ENCODE assay signal across 9 cellular contexts in genomic region chr7:133854739-133855138, GRCh38.
DNase-seq lines count a peak whose midpoint lies in the region; ATAC-seq, FAIRE-seq and TF ChIP-seq lines count a peak whose summit lies in the region.
"Had no signal": no experiment of that assay in that cellular context is flagged by ENCODE, and none has a peak within 500 bp of the region (broad histone marks: within the 10 kb centered on the region; RNA-seq: fewer than 3 reads in every experiment).

No MANE protein-coding gene starts in this region.

- H3K27ac ChIP-seq in PC-9: no peak overlapping the region
- no peak overlapping the region for H3K27ac ChIP-seq in fibroblast of lung (ENCODE audit: insufficient read depth, low read length)
- no peak overlapping the region for H3K27ac ChIP-seq in upper lobe of right lung

- peaks cover 44% of the 10 kb centered on the region for H3K4me1 Mint-ChIP-seq in Calu3 (ENCODE audit: low read depth, unreplicated experiment)
- no peaks in the 10 kb centered on the region for H3K4me1 Mint-ChIP-seq in activated T-cell treated with anti-CD3 and anti-CD28 coated beads, Interleukin-2, amount 50 U/mL, for 24 hours (ENCODE audit: low read depth)

- CTCF ChIA-PET in Calu3 (lab: Charles Lee) (interaction anchor here (0.6 to 1.4 kb wide), 4 partner anchors 12 to 566 kb away, joined by 3 to 5 read pairs (median 3); no protein-coding TSS in a partner anchor), PC-9 (lab: Charles Lee) (interaction anchor here (0.6 to 0.7 kb wide), 7 partner anchors 162 to 1905 kb away, joined by 3 to 8 read pairs (median 3); no protein-coding TSS in a partner anchor)

- H3K36me3 ChIP-seq in PC-9 (ENCODE audit: low read depth) (no peaks in the 10 kb centered on the region), fibroblast of lung (ENCODE audit: control insufficient read depth, insufficient read depth, low read length) (no peaks in the 10 kb centered on the region), upper lobe of right lung (no peaks in the 10 kb centered on the region)

- H4K20me1 ChIP-seq in PC-9 (ENCODE audit: insufficient read depth): no peaks in the 10 kb centered on the region
- H4K20me1 ChIP-seq in fibroblast of lung (ENCODE audit: control insufficient read depth, extremely low read depth, insufficient read depth, low read length): no peaks in the 10 kb centered on the region

- POLR2A ChIA-PET in PC-9 (lab: Charles Lee; ENCODE audit: unreplicated experiment): interaction anchor here (0.5 to 0.7 kb wide), 2 partner anchors 11 to 444 kb away, joined by 5 read pairs; no protein-coding TSS in a partner anchor

- H3K27me3 ChIP-seq in PC-9 (ENCODE audit: insufficient read depth, low read depth) (no peaks in the 10 kb centered on the region), fibroblast of lung (ENCODE audit: control insufficient read depth, insufficient read depth, low read length) (no peaks in the 10 kb centered on the region), upper lobe of right lung (no peaks in the 10 kb centered on the region)

- H3K79me2 ChIP-seq in PC-9 (ENCODE audit: low read depth) (no peaks in the 10 kb centered on the region), fibroblast of lung (ENCODE audit: control insufficient read depth, insufficient read depth, low read length) (no peaks in the 10 kb centered on the region)

- ATAC-seq in upper lobe of right lung: no peak
- ATAC-seq in HG03460 (IDR thresholded peaks at IDR 0.05; ENCODE audit: unreplicated experiment): no peak

- no peak for TF ChIP-seq CTCF in Calu3 (IDR thresholded peaks at IDR 0.05; ENCODE audit: unreplicated experiment)
- peak; percentile 75 for TF ChIP-seq CTCF in PC-9 (conservative IDR thresholded peaks at IDR 0.05)
- peak; percentile 13 to 32 for TF ChIP-seq CTCF in fibroblast of lung (conservative IDR thresholded peaks at IDR 0.05 in 1 of 2, IDR thresholded peaks at IDR 0.05 in 1 of 2; ENCODE audit: low read depth in 1 of 2, low read length in 2 of 2)
- peak; percentile 27 for TF ChIP-seq CTCF in upper lobe of right lung (IDR thresholded peaks at IDR 0.05)

- H3K27me3 Mint-ChIP-seq in Calu3 (ENCODE audit: unreplicated experiment): no peaks in the 10 kb centered on the region
- no peaks in the 10 kb centered on the region for H3K27me3 Mint-ChIP-seq in activated T-cell treated with anti-CD3 and anti-CD28 coated beads, Interleukin-2, amount 50 U/mL, for 24 hours
- H3K27me3 Mint-ChIP-seq: stimulated activated naive CD8-positive, alpha-beta T cell treated with anti-CD3 and anti-CD28 coated beads, Interleukin-15, Interleukin-2, amounts not matched to agents 100 ng/mL and 50 ng/mL, for 24 hours had no signal

- no peaks in the 10 kb centered on the region for H3K9me3 Mint-ChIP-seq in Calu3 (ENCODE audit: low read depth, unreplicated experiment)
- no peaks in the 10 kb centered on the region for H3K9me3 Mint-ChIP-seq in activated T-cell treated with anti-CD3 and anti-CD28 coated beads, Interleukin-2, amount 50 U/mL, for 24 hours
- H3K9me3 Mint-ChIP-seq: stimulated activated naive CD8-positive, alpha-beta T cell treated with anti-CD3 and anti-CD28 coated beads, Interleukin-15, Interleukin-2, amounts not matched to agents 100 ng/mL and 50 ng/mL, for 24 hours had no signal

- no peak for FAIRE-seq in HTR-8/SVneo (lab: Jason Lieb, UNC)

- H3K4me2 ChIP-seq in PC-9 (no peak overlapping the region), fibroblast of lung (ENCODE audit: extremely low read depth, insufficient read depth, low read length) (no peak overlapping the region)

- DNase-seq in Calu3: peak; percentile 10
- DNase-seq in HTR-8/SVneo (ENCODE audit: insufficient read length, low spot score): peak; percentile 13
- no peak for DNase-seq in PC-9
- DNase-seq in fibroblast of lung (ENCODE audit: low read depth in 2 of 2): peak; percentile 50 to 75
- no peak for DNase-seq in upper lobe of right lung
- DNase-seq in stimulated activated CD4-positive, alpha-beta T cell treated with anti-CD3 and anti-CD28 coated beads, Interleukin-12 subunit alpha, Interleukin-12 subunit beta, amount 100 ng/mL, for 4 hours: no peak
- DNase-seq in activated T-cell treated with anti-CD3 and anti-CD28 coated beads, Interleukin-2, amount 50 U/mL, for 24 hours: no peak

- H3K4me3 Mint-ChIP-seq in Calu3 (ENCODE audit: low read depth, unreplicated experiment): no peak overlapping the region
- no peak overlapping the region for H3K4me3 Mint-ChIP-seq in activated T-cell treated with anti-CD3 and anti-CD28 coated beads, Interleukin-2, amount 50 U/mL, for 24 hours
- H3K4me3 Mint-ChIP-seq: stimulated activated naive CD8-positive, alpha-beta T cell treated with anti-CD3 and anti-CD28 coated beads, Interleukin-15, Interleukin-2, amounts not matched to agents 100 ng/mL and 50 ng/mL, for 24 hours had no signal

- intact Hi-C loops in Calu3 (cut with micrococcal nuclease; ENCODE audit: unreplicated experiment) (loop anchor here (5.0 to 10.0 kb wide), 4 partner anchors 220 to 600 kb away; partner anchors contain the start of gene EXOC4), PC-9 (cut with micrococcal nuclease; ENCODE audit: unreplicated experiment) (loop anchor here (5.0 to 10.0 kb wide), 5 partner anchors 102 to 658 kb away; partner anchors contain the start of gene EXOC4), upper lobe of right lung (cut with DNase I) (no loop called here)

- no peak overlapping the region for H3K27ac Mint-ChIP-seq in Calu3 (ENCODE audit: unreplicated experiment)
- H3K27ac Mint-ChIP-seq in activated T-cell treated with anti-CD3 and anti-CD28 coated beads, Interleukin-2, amount 50 U/mL, for 24 hours: no peak overlapping the region
- H3K27ac Mint-ChIP-seq: stimulated activated naive CD8-positive, alpha-beta T cell treated with anti-CD3 and anti-CD28 coated beads, Interleukin-15, Interleukin-2, amounts not matched to agents 100 ng/mL and 50 ng/mL, for 24 hours had no signal

- peaks cover 11% of the 10 kb centered on the region for H3K36me3 Mint-ChIP-seq in Calu3 (ENCODE audit: insufficient read depth, unreplicated experiment)
- H3K36me3 Mint-ChIP-seq in activated T-cell treated with anti-CD3 and anti-CD28 coated beads, Interleukin-2, amount 50 U/mL, for 24 hours (ENCODE audit: low read depth): no peaks in the 10 kb centered on the region

- no peaks in the 10 kb centered on the region for H3K9me2 ChIP-seq in PC-9 (ENCODE audit: insufficient read depth)

- no peaks in the 10 kb centered on the region for H3F3A ChIP-seq in PC-9 (ENCODE audit: insufficient read depth, low read depth)

- H2AFZ ChIP-seq in PC-9: no peak overlapping the region
- H2AFZ ChIP-seq in fibroblast of lung (ENCODE audit: low read length): no peak overlapping the region

- no peak overlapping the region for H3K9ac ChIP-seq in fibroblast of lung (ENCODE audit: insufficient read depth, low read length)

- BruUV-seq in Calu3 (replicated peaks; lab: Mats Ljungman, UMichigan) (no TSS peak), PC-9 (replicated peaks; lab: Mats Ljungman, UMichigan) (no TSS peak)

- H3K4me1 ChIP-seq in PC-9 (replicated peaks; ENCODE audit: insufficient read depth): peaks cover 9% of the 10 kb centered on the region
- H3K4me1 ChIP-seq in fibroblast of lung (ENCODE audit: control insufficient read depth, extremely low read depth, insufficient read depth, low read length): peaks cover 12% of the 10 kb centered on the region
- H3K4me1 ChIP-seq in upper lobe of right lung: peaks cover 3% of the 10 kb centered on the region

- H3K9me3 ChIP-seq in PC-9 (ENCODE audit: insufficient read depth, low read depth): no peaks in the 10 kb centered on the region
- no peaks in the 10 kb centered on the region for H3K9me3 ChIP-seq in fibroblast of lung (ENCODE audit: control insufficient read depth, insufficient read depth, low read depth, low read length)
- H3K9me3 ChIP-seq in upper lobe of right lung: no peaks in the 10 kb centered on the region

- H3K4me3 ChIP-seq in PC-9 (no peak overlapping the region), fibroblast of lung (replicated peaks in 1 of 4; ENCODE audit: control extremely low read depth in 1 of 4, insufficient read depth in 1 of 4, low read depth in 3 of 4, low read length in 4 of 4) (no peak overlapping the region), upper lobe of right lung (no peak overlapping the region)

Comparison
In these comparisons a context has a peak if more than half of its experiments do, and no peak if none do; other contexts are left out.
1. DNase-seq: peak in Calu3 (single experiment), HTR-8/SVneo (single experiment) and fibroblast of lung (2 of 2); none in PC-9 (0 of 2), upper lobe of right lung (single experiment), stimulated activated CD4-positive, alpha-beta T cell treated with anti-CD3 and anti-CD28 coated beads, Interleukin-12 subunit alpha, Interleukin-12 subunit beta, amount 100 ng/mL, for 4 hours (single experiment) and activated T-cell treated with anti-CD3 and anti-CD28 coated beads, Interleukin-2, amount 50 U/mL, for 24 hours (single experiment).